Comparison of ENCODE assay signal across 8 cellular contexts in genomic region chr5:170267431-170268152, GRCh38. TPM values are rescaled to one million over a fixed set of nuclear protein-coding genes. Genes with fewer than 3 reads are reported as not detected.
DNase-seq lines count a peak whose midpoint lies in the region; ATAC-seq and TF ChIP-seq lines count a peak whose summit lies in the region.

No MANE protein-coding gene starts in this region.

- H3K36me3 ChIP-seq in PC-3 (ENCODE audit: low read depth, low read length) = no peaks in the 10 kb centered on the region
- no peaks in the 10 kb centered on the region for H3K36me3 ChIP-seq in testis (ENCODE audit: low read depth, missing control alignments)

- 14 to 19% methylated on average over 16 of the region's 16 CpGs for WGBS in testis, 2 donors

- no peaks in the 10 kb centered on the region for H3K27me3 Mint-ChIP-seq in activated T-cell treated with anti-CD3 and anti-CD28 coated beads, Interleukin-2, amount 50 U/mL, for 72 hours (ENCODE audit: low read depth)

- peak overlapping the region; percentile 98 for H3K27ac Mint-ChIP-seq in activated T-cell treated with anti-CD3 and anti-CD28 coated beads, Interleukin-2, amount 50 U/mL, for 72 hours

- H3K9me3 Mint-ChIP-seq in activated T-cell treated with anti-CD3 and anti-CD28 coated beads, Interleukin-2, amount 50 U/mL, for 72 hours = no peaks in the 10 kb centered on the region

- H3K9me2 ChIP-seq in PC-3 (replicated peaks; ENCODE audit: low read length) = no peaks in the 10 kb centered on the region

- H3K4me1 Mint-ChIP-seq in activated T-cell treated with anti-CD3 and anti-CD28 coated beads, Interleukin-2, amount 50 U/mL, for 72 hours (ENCODE audit: low read depth) = peaks cover 98% of the 10 kb centered on the region

- BruUV-seq in PC-3 (replicated peaks; lab: Mats Ljungman, UMichigan) = no TSS peak

- H3K27me3 ChIP-seq in PC-3 (ENCODE audit: low read length) (peaks cover 43% of the 10 kb centered on the region), testis (no peaks in the 10 kb centered on the region)

- POLR2A ChIA-PET in PC-3 (lab: Charles Lee; ENCODE audit: unreplicated experiment) = no interaction called here

- H3K4me3 ChIP-seq in PC-3 (ENCODE audit: low read length) = peak overlapping the region; percentile 35
- H3K4me3 ChIP-seq in testis = no peak overlapping the region

- peak overlapping the region; percentile 72 for H2AFZ ChIP-seq in PC-3 (ENCODE audit: low read length)

- DNase-seq in COLO668 (lab: John Stamatoyannopoulos, UW; ENCODE audit: unreplicated experiment) (peak; percentile 21), HS-5 (ENCODE audit: low read depth) (peak; percentile 16), PC-3 (peak; percentile 65), fibroblast of peridontal ligament (ENCODE audit: extremely low read depth) (peak; percentile 68), omental fat pad (ENCODE audit: low spot score) (peak; percentile 48), testis (peak; percentile 88)
- peak; percentile 80 to 81 for DNase-seq in activated T-cell treated with anti-CD3 and anti-CD28 coated beads, Interleukin-2, amount 50 U/mL, for 72 hours

- H3K79me2 ChIP-seq in PC-3 (ENCODE audit: low read length) = no peaks in the 10 kb centered on the region

- CTCF ChIA-PET in PC-3 (lab: Charles Lee) = no interaction called here

- no peaks in the 10 kb centered on the region for H3F3A ChIP-seq in PC-3 (ENCODE audit: low read length, unreplicated experiment)

- ATAC-seq in GM19463 (IDR thresholded peaks at IDR 0.05; ENCODE audit: unreplicated experiment) (peak; percentile 89), PC-3 (peak; percentile 86), omental fat pad (ENCODE audit: low FRiP score) (peak; percentile 73)
- peak; percentile 32 to 47 for ATAC-seq in activated T-cell treated with anti-CD3 and anti-CD28 coated beads, Interleukin-2, amount 50 U/mL, for 72 hours (replicated peaks in 1 of 2)

- H3K9me3 ChIP-seq in PC-3 (ENCODE audit: low read length) = no peaks in the 10 kb centered on the region
- no peaks in the 10 kb centered on the region for H3K9me3 ChIP-seq in testis

- H3K4me1 ChIP-seq in PC-3 (ENCODE audit: insufficient read depth, low read length) (no peaks in the 10 kb centered on the region), testis (peaks cover 33% of the 10 kb centered on the region)

- no peak overlapping the region for H3K27ac ChIP-seq in PC-3 (ENCODE audit: low read length)
- peak overlapping the region; percentile 31 to 77 for H3K27ac ChIP-seq in testis

- intact Hi-C loops in PC-3 (cut with micrococcal nuclease) = loop anchor here (1.0 kb wide), 1 partner anchor 153 kb away; no protein-coding TSS in a partner anchor
- intact Hi-C loops in testis (cut with DNase I; ENCODE audit: low total_unique reads) = loop anchor here (10.0 kb wide), 1 partner anchor 87 kb away; no protein-coding TSS in a partner anchor

- TF ChIP-seq CTCF in PC-3 (conservative IDR thresholded peaks at IDR 0.05; ENCODE audit: low read depth, low read length) = peak; percentile 76
- TF ChIP-seq CTCF in omental fat pad (IDR thresholded peaks at IDR 0.05) = peak in 1 of 3 donors; percentile 56
- TF ChIP-seq CTCF in testis (IDR thresholded peaks at IDR 0.05) = peak; percentile 86 to 91 (median 87)

- peak overlapping the region; percentile 71 for H3K4me2 ChIP-seq in PC-3 (ENCODE audit: low read length)

- TF ChIP-seq POLR2A in testis (IDR thresholded peaks at IDR 0.05) = no peak

- no peaks in the 10 kb centered on the region for H4K20me1 ChIP-seq in PC-3 (ENCODE audit: low read length)

- H3K9ac ChIP-seq in PC-3 (ENCODE audit: low read length) = no peak overlapping the region

- H3K4me3 Mint-ChIP-seq in activated T-cell treated with anti-CD3 and anti-CD28 coated beads, Interleukin-2, amount 50 U/mL, for 72 hours = peak overlapping the region; percentile 67 to 91

- peaks cover 28 to 49% of the 10 kb centered on the region in 2 donors for H3K36me3 Mint-ChIP-seq in activated T-cell treated with anti-CD3 and anti-CD28 coated beads, Interleukin-2, amount 50 U/mL, for 72 hours (ENCODE audit: insufficient read depth in 2 of 2)

RNA-seq across cellular contexts. Expression of gene LCP2, which starts 30.0 kb away (rescaled TPM):
- total RNA-seq in PC-3 (2014; rRNA removed) (not detected in 2 replicates), omental fat pad (10 to 100 TPM; 33.5 to 81.2 (median 59.1) TPM), testis (10 to 100 TPM in 1 of 2 donors, 1 to 10 TPM in 1; 8.6 to 11.5 TPM)
- total RNA-seq in activated T-cell treated with anti-CD3 and anti-CD28 coated beads, Interleukin-2, amount 50 U/mL, for 72 hours = 100 to 1,000 TPM; 162 to 190 TPM
- polyA plus RNA-seq in testis (ENCODE audit: insufficient read depth, low read depth, low replicate concordance) = 14.2 TPM

RNA-seq across cellular contexts. Expression of gene C5orf58, which starts 34.8 kb away (rescaled TPM):
- total RNA-seq in PC-3 (2014; rRNA removed) = not detected in 2 replicates
- not detected for total RNA-seq in activated T-cell treated with anti-CD3 and anti-CD28 coated beads, Interleukin-2, amount 50 U/mL, for 72 hours
- not detected for total RNA-seq in omental fat pad
- total RNA-seq in testis = 10 to 100 TPM; 40.9 to 72.7 TPM
- 266 TPM for polyA plus RNA-seq in testis (ENCODE audit: insufficient read depth, low read depth, low replicate concordance)

Comparison
In these comparisons a context has a peak if more than half of its experiments do, and no peak if none do; other contexts are left out.
1. DNase-seq: peak in every context shown above with its lines; median percentile 88 in testis; 80 in activated T-cell treated with anti-CD3 and anti-CD28 coated beads, Interleukin-2, amount 50 U/mL, for 72 hours; 68 in fibroblast of peridontal ligament; 65 in PC-3; 48 in omental fat pad; 21 in COLO668; 16 in HS-5.
2. RNA of gene C5orf58, which starts 34.8 kb away (total RNA-seq): 40.9 to 72.7 TPM in testis; not detected in PC-3, not detected in activated T-cell treated with anti-CD3 and anti-CD28 coated beads, Interleukin-2, amount 50 U/mL, for 72 hours and not detected in omental fat pad; every median in the first group is over 10 times any median in the second.
3. Peak in every context shown above with its lines, with median percentiles within 50 percentile points of each other: ATAC-seq.